17 cellular contexts compared by ENCODE assay signal in genomic region chr11:34887260-34887659, GRCh38. TPM values are rescaled to one million over a fixed set of nuclear protein-coding genes. Genes with fewer than 3 reads are reported as not detected.
DNase-seq lines count a peak whose midpoint lies in the region; ATAC-seq and TF ChIP-seq lines count a peak whose summit lies in the region.
"Had no signal": no experiment of that assay in that cellular context is flagged by ENCODE, and none has a peak within 500 bp of the region (broad histone marks: within the 10 kb centered on the region; RNA-seq: fewer than 3 reads in every experiment).

No MANE protein-coding gene starts in this region.

- TF ChIP-seq CTCF in MCF 10A (IDR thresholded peaks at IDR 0.05; ENCODE audit: unreplicated experiment) (no peak), breast epithelium (IDR thresholded peaks at IDR 0.05) (no peak), PC-9 (conservative IDR thresholded peaks at IDR 0.05) (no peak)

- no peaks in the 10 kb centered on the region for H3K79me2 ChIP-seq in PC-9 (ENCODE audit: low read depth)

- H3F3A ChIP-seq in PC-9 (ENCODE audit: insufficient read depth, low read depth) = peaks cover 18% of the 10 kb centered on the region

- no peak overlapping the region for H2AFZ ChIP-seq in PC-9

- H3K27me3 Mint-ChIP-seq in MCF 10A (ENCODE audit: insufficient read depth, unreplicated experiment) (no peaks in the 10 kb centered on the region), T-cell (no peaks in the 10 kb centered on the region)
- H3K27me3 Mint-ChIP-seq: CD4-positive, CD25-positive, alpha-beta regulatory T cell had no signal

- H3K4me3 ChIP-seq in breast epithelium (no peak overlapping the region), PC-9 (no peak overlapping the region), mucosa of stomach (ENCODE audit: low read length) (no peak overlapping the region)
- H3K4me3 ChIP-seq: BLaER1, K562 had no signal

- H3K9ac ChIP-seq in mucosa of stomach (ENCODE audit: low read length) = peak overlapping the region; percentile 2
- H3K9ac ChIP-seq: BLaER1, SK-N-SH had no signal

- peaks cover 15% of the 10 kb centered on the region for H3K36me3 Mint-ChIP-seq in MCF 10A (ENCODE audit: insufficient read depth, unreplicated experiment)
- H3K36me3 Mint-ChIP-seq in T-cell = peaks cover 29% of the 10 kb centered on the region

- DNase-seq in MCF 10A (ENCODE audit: unreplicated experiment) (no peak), breast epithelium (ENCODE audit: low spot score in 2 of 2) (no peak), PC-9 (no peak), T-cell (no peak)
- DNase-seq in activated CD8-positive, alpha-beta memory T cell treated with anti-CD3 and anti-CD28 coated beads, Interleukin-2, amount 50 U/mL, for 48 hours = no peak
- DNase-seq: CD4-positive, CD25-positive, alpha-beta regulatory T cell; NCI-H1092; NCI-H1436; NCI-H187; NCI-H2171 treated with DMSO at 0.1 percent for 48 hours; NCI-H524; NCI-H748 treated with DMSO at 0.1 percent for 48 hours; SK-N-SH had no signal

- intact Hi-C loops in MCF 10A (cut with micrococcal nuclease) = no loop called here
- intact Hi-C loops in breast epithelium (cut with DNase I; ENCODE audit: low total_unique reads) = loop anchor here (10.0 kb wide), 1 partner anchor 302 kb away; no protein-coding TSS in a partner anchor
- intact Hi-C loops in PC-9 (cut with micrococcal nuclease; ENCODE audit: unreplicated experiment) = loop anchor here (5.0 kb wide), 1 partner anchor 220 kb away; no protein-coding TSS in a partner anchor

- H3K4me3 Mint-ChIP-seq in MCF 10A (ENCODE audit: unreplicated experiment) (no peak overlapping the region), T-cell (no peak overlapping the region)
- H3K4me3 Mint-ChIP-seq: CD4-positive, CD25-positive, alpha-beta regulatory T cell had no signal

- H3K36me3 ChIP-seq in breast epithelium (no peaks in the 10 kb centered on the region), PC-9 (ENCODE audit: low read depth) (0 out of 2 replicates have a peak, but pooled peaks cover 5% of the 10 kb centered on the region), mucosa of stomach (ENCODE audit: control insufficient read depth, insufficient read depth, low read length) (no peaks in the 10 kb centered on the region)

- no peak for ATAC-seq in T-cell (replicated peaks in 1 of 4)
- no peak for ATAC-seq in HG02759 (IDR thresholded peaks at IDR 0.05; ENCODE audit: unreplicated experiment)
- ATAC-seq: K562 had no signal

- H3K4me1 ChIP-seq in breast epithelium = peaks cover 0 to 4% of the 10 kb centered on the region in 2 donors
- H3K4me1 ChIP-seq in PC-9 (replicated peaks; ENCODE audit: insufficient read depth) = peaks cover 38% of the 10 kb centered on the region
- peaks cover 12% of the 10 kb centered on the region for H3K4me1 ChIP-seq in mucosa of stomach (ENCODE audit: control insufficient read depth, insufficient read depth, low read length)
- H3K4me1 ChIP-seq: BLaER1 had no signal

- no peak for TF ChIP-seq POLR2A in breast epithelium (IDR thresholded peaks at IDR 0.05)

- POLR2A ChIA-PET in MCF 10A (lab: Yijun Ruan, JAX) (interaction anchor here (1.0 to 1.4 kb wide), 5 partner anchors 9 to 505 kb away, joined by 3 to 4 read pairs (median 4); no protein-coding TSS in a partner anchor), PC-9 (lab: Charles Lee; ENCODE audit: unreplicated experiment) (no interaction called here), T-cell (lab: Charles Lee) (no interaction called here)

- H3K9me2 ChIP-seq in PC-9 (ENCODE audit: insufficient read depth) = no peaks in the 10 kb centered on the region
- H3K9me2 ChIP-seq: SK-N-SH had no signal

- H3K9me3 ChIP-seq in breast epithelium (no peaks in the 10 kb centered on the region), PC-9 (ENCODE audit: insufficient read depth, low read depth) (no peaks in the 10 kb centered on the region), mucosa of stomach (ENCODE audit: control insufficient read depth, low read length) (no peaks in the 10 kb centered on the region)
- H3K9me3 ChIP-seq: BLaER1, SK-N-SH had no signal

- H3K27ac Mint-ChIP-seq in MCF 10A (ENCODE audit: low read depth, unreplicated experiment) = peak overlapping the region; percentile 52
- H3K27ac Mint-ChIP-seq in T-cell = no peak overlapping the region
- H3K27ac Mint-ChIP-seq: CD4-positive, CD25-positive, alpha-beta regulatory T cell had no signal

- H3K9me3 Mint-ChIP-seq in MCF 10A (ENCODE audit: unreplicated experiment) (no peaks in the 10 kb centered on the region), T-cell (no peaks in the 10 kb centered on the region)
- H3K9me3 Mint-ChIP-seq: CD4-positive, CD25-positive, alpha-beta regulatory T cell had no signal

- CTCF ChIA-PET in MCF 10A (lab: Yijun Ruan, JAX) (interaction anchor here (2.3 to 5.5 kb wide), 2 partner anchors 301 to 375 kb away, joined by 12 to 116 read pairs; partner anchors contain the start of gene ELF5), PC-9 (lab: Charles Lee) (no interaction called here), T-cell (lab: Charles Lee) (interaction anchor here in 1 of 2 donors (1.0 kb wide), 1 partner anchor 301 kb away, joined by 3 read pairs; no protein-coding TSS in a partner anchor)

- no peaks in the 10 kb centered on the region for H3K27me3 ChIP-seq in breast epithelium
- H3K27me3 ChIP-seq in PC-9 (ENCODE audit: insufficient read depth, low read depth) = no peaks in the 10 kb centered on the region
- H3K27me3 ChIP-seq in mucosa of stomach (ENCODE audit: control insufficient read depth, insufficient read depth, low read length) = no peaks in the 10 kb centered on the region
- H3K27me3 ChIP-seq: BLaER1 had no signal

- BruUV-seq in MCF 10A (replicated peaks; lab: Mats Ljungman, UMichigan) (no TSS peak), PC-9 (replicated peaks; lab: Mats Ljungman, UMichigan) (no TSS peak)

- H4K20me1 ChIP-seq in PC-9 (ENCODE audit: insufficient read depth) = no peaks in the 10 kb centered on the region

- H3K4me1 Mint-ChIP-seq in MCF 10A (ENCODE audit: insufficient read depth, unreplicated experiment) (peaks cover 12% of the 10 kb centered on the region), T-cell (no peaks in the 10 kb centered on the region)
- H3K4me1 Mint-ChIP-seq: CD4-positive, CD25-positive, alpha-beta regulatory T cell had no signal

- H3K4me2 ChIP-seq in PC-9 = 0 out of 2 replicates have a peak overlapping the region, but pooled peaks have one; percentile 3
- H3K4me2 ChIP-seq: BLaER1, SK-N-SH had no signal

- H3K27ac ChIP-seq in breast epithelium (no peak overlapping the region), PC-9 (peak overlapping the region; percentile 39)
- H3K27ac ChIP-seq: BLaER1 had no signal

RNA-seq across cellular contexts. Expression of gene APIP, which starts 28.9 kb away (rescaled TPM):
- total RNA-seq in MCF 10A (2022) (32.4 and 36.9 TPM in 2 replicates), breast epithelium (10 to 100 TPM; 27.7 to 46.4 (median 29.8) TPM), PC-9 (2021) (34.1 and 41.0 TPM in 2 replicates), T-cell (10 to 100 TPM in 4 of 5 donors, 1 to 10 TPM in 1; 9.4 to 15.7 (median 15.6) TPM)

RNA-seq across cellular contexts. Expression of gene PDHX, which starts 29.2 kb away (rescaled TPM):
- total RNA-seq in MCF 10A (2022) (35.5 and 35.9 TPM in 2 replicates), breast epithelium (10 to 100 TPM; 32.1 to 42.7 (median 41.6) TPM), PC-9 (2021) (44.7 and 47.0 TPM in 2 replicates), T-cell (10 to 100 TPM; 21.7 to 36.4 (median 26.1) TPM)
